ENCODE assay signal across 8 cellular contexts in genomic region chr17:82449883-82450356, GRCh38. TPM values are rescaled to one million over a fixed set of nuclear protein-coding genes. Genes with fewer than 3 reads are reported as not detected.
DNase-seq lines count a peak whose midpoint lies in the region; ATAC-seq, FAIRE-seq and TF ChIP-seq lines count a peak whose summit lies in the region.

No MANE protein-coding gene starts in this region.

- H3K9ac ChIP-seq in skeletal muscle satellite cell (ENCODE audit: low read depth, low read length) = peak overlapping the region; percentile 93

- H3K4me1 ChIP-seq in foreskin keratinocyte (peaks cover 8% of the 10 kb centered on the region), skeletal muscle satellite cell (ENCODE audit: control insufficient read depth, insufficient read depth, low read length) (peaks cover 13% of the 10 kb centered on the region)

- H3K4me3 ChIP-seq in AG04449 (ENCODE audit: low read depth, low read length) = peak overlapping the region; percentile 89
- peak overlapping the region; percentile 96 for H3K4me3 ChIP-seq in skeletal muscle satellite cell (ENCODE audit: low read length)

- no peak for TF ChIP-seq CTCF in AG04449 (IDR thresholded peaks at IDR 0.05; ENCODE audit: insufficient read depth, low read length, missing control alignments)
- TF ChIP-seq CTCF in foreskin keratinocyte (conservative IDR thresholded peaks at IDR 0.05) = no peak

- DNase-seq in AG04449 (ENCODE audit: low read depth, low spot score) = no peak
- peak; percentile 36 for DNase-seq in activated T-cell treated with anti-CD3 and anti-CD28 coated beads for 48 hours (ENCODE audit: low read depth)
- DNase-seq in foreskin keratinocyte = no peak
- no peak for DNase-seq in NOMO-1 treated with dmso at 0.1 percent for 144 hours (lab: John Stamatoyannopoulos, UW; ENCODE audit: unreplicated experiment)
- no peak for DNase-seq in RCC 7860 (ENCODE audit: low spot score)
- DNase-seq in HPDE6-E6E7 (ENCODE audit: extremely low spot score) = no peak

- no peak for FAIRE-seq in RCC 7860 (lab: Jason Lieb, UNC)

- H3K9me3 ChIP-seq in skeletal muscle satellite cell (replicated peaks; ENCODE audit: low read length) = no peaks in the 10 kb centered on the region

- peak overlapping the region; percentile 92 for H3K4me2 ChIP-seq in skeletal muscle satellite cell (ENCODE audit: low read length)

- no peaks in the 10 kb centered on the region for H3K27me3 ChIP-seq in foreskin keratinocyte
- H3K27me3 ChIP-seq in skeletal muscle satellite cell (ENCODE audit: control insufficient read depth, insufficient read depth, low read length) = no peaks in the 10 kb centered on the region

- H3K36me3 ChIP-seq in skeletal muscle satellite cell (ENCODE audit: insufficient read depth, low read length) = peaks cover 3% of the 10 kb centered on the region

- POLR2A ChIA-PET in AG04449 (lab: Yijun Ruan, JAX) = no interaction called here

- CTCF ChIA-PET in AG04449 (lab: Yijun Ruan, JAX) = interaction anchor here (1.4 kb wide), 2 partner anchors 27 to 99 kb away, joined by 4 read pairs; no protein-coding TSS in a partner anchor

- ATAC-seq in HG03378 (IDR thresholded peaks at IDR 0.05; ENCODE audit: unreplicated experiment) = peak; percentile 6
- no peak for ATAC-seq in foreskin keratinocyte

- peak overlapping the region; percentile 33 for H3K27ac ChIP-seq in foreskin keratinocyte

RNA-seq across cellular contexts. Expression of gene CYBC1, which starts 0.6 kb away (rescaled TPM):
- total RNA-seq in foreskin keratinocyte = 27.3 and 29.5 TPM in 2 replicates
- polyA plus RNA-seq in foreskin keratinocyte = 26.9 and 30.0 TPM in 2 replicates
- total RNA-seq in skeletal muscle satellite cell (2012; rRNA removed) = 50.5 and 54.2 TPM in 2 replicates

RNA-seq across cellular contexts. Expression of gene NARF, which starts 8.6 kb away (rescaled TPM):
- total RNA-seq in foreskin keratinocyte = 21.8 and 27.4 TPM in 2 replicates
- polyA plus RNA-seq in foreskin keratinocyte = 27.5 and 32.3 TPM in 2 replicates
- total RNA-seq in skeletal muscle satellite cell (2012; rRNA removed) = 21.8 and 28.6 TPM in 2 replicates

RNA-seq across cellular contexts. Expression of gene OGFOD3, which starts 31.5 kb away (rescaled TPM):
- total RNA-seq in foreskin keratinocyte = 19.4 and 20.7 TPM in 2 replicates
- 23.4 and 25.1 TPM in 2 replicates for polyA plus RNA-seq in foreskin keratinocyte
- total RNA-seq in skeletal muscle satellite cell (2012; rRNA removed) = 23.6 and 28.4 TPM in 2 replicates

RNA-seq across cellular contexts. Expression of gene HEXD, which starts 31.8 kb away (rescaled TPM):
- 9.6 and 10.4 TPM in 2 replicates for total RNA-seq in foreskin keratinocyte
- polyA plus RNA-seq in foreskin keratinocyte = 10.2 and 10.9 TPM in 2 replicates
- 4.8 and 6.6 TPM in 2 replicates for total RNA-seq in skeletal muscle satellite cell (2012; rRNA removed)
